ENCODE assay signal across 23 cellular contexts in genomic region chr20:53636725-53637097, GRCh38. TPM values are rescaled to one million over a fixed set of nuclear protein-coding genes. Genes with fewer than 3 reads are reported as not detected.
DNase-seq lines count a peak whose midpoint lies in the region; FAIRE-seq and TF ChIP-seq lines count a peak whose summit lies in the region.
"Had no signal": no experiment of that assay in that cellular context is flagged by ENCODE, and none has a peak within 500 bp of the region (broad histone marks: within the 10 kb centered on the region; RNA-seq: fewer than 3 reads in every experiment).

No MANE protein-coding gene starts in this region.

- TF ChIP-seq CTCF in OCI-LY3 (IDR thresholded peaks at IDR 0.05; ENCODE audit: low read depth, low read length) (no peak), type B pancreatic cell (conservative IDR thresholded peaks at IDR 0.05) (no peak), glutamatergic neuron (IDR thresholded peaks at IDR 0.05; ENCODE audit: partially characterized antibody, unreplicated experiment) (no peak)

- H3K4me1 Mint-ChIP-seq in activated naive CD4-positive, alpha-beta T cell treated with anti-CD3 and anti-CD28 coated beads, Interleukin-2, amount 50 U/mL, for 24 hours = peaks cover 45% of the 10 kb centered on the region
- H3K4me1 Mint-ChIP-seq in dendritic cell treated with granulocyte-macrophage colony-stimulating factor and Interleukin-4, amounts not matched to agents 40 ng/mL and 50 ng/mL, for 4 days (ENCODE audit: low read depth) = peaks cover 67% of the 10 kb centered on the region
- H3K4me1 Mint-ChIP-seq in type B pancreatic cell (ENCODE audit: unreplicated experiment) (peaks cover 10% of the 10 kb centered on the region), glutamatergic neuron (ENCODE audit: low read depth, unreplicated experiment) (no peaks in the 10 kb centered on the region)

- intact Hi-C loops in dendritic cell treated with granulocyte-macrophage colony-stimulating factor and Interleukin-4, amounts not matched to agents 40 ng/mL and 50 ng/mL, for 4 days (cut with micrococcal nuclease) = no loop called here

- no peaks in the 10 kb centered on the region for H3K27me3 Mint-ChIP-seq in activated naive CD4-positive, alpha-beta T cell treated with anti-CD3 and anti-CD28 coated beads, Interleukin-2, amount 50 U/mL, for 24 hours
- no peaks in the 10 kb centered on the region for H3K27me3 Mint-ChIP-seq in dendritic cell treated with granulocyte-macrophage colony-stimulating factor and Interleukin-4, amounts not matched to agents 40 ng/mL and 50 ng/mL, for 4 days
- no peaks in the 10 kb centered on the region for H3K27me3 Mint-ChIP-seq in type B pancreatic cell
- peaks cover 4% of the 10 kb centered on the region for H3K27me3 Mint-ChIP-seq in glutamatergic neuron (ENCODE audit: unreplicated experiment)

- no peak overlapping the region for H3K9ac ChIP-seq in OCI-LY3 (ENCODE audit: low read length)

- H3K27ac ChIP-seq in OCI-LY3 (ENCODE audit: low read length) = no peak overlapping the region
- H3K27ac ChIP-seq: dorsolateral prefrontal cortex, hepatocyte had no signal

- no peaks in the 10 kb centered on the region for H3K79me2 ChIP-seq in OCI-LY3 (ENCODE audit: low read length)
- H3K79me2 ChIP-seq: hepatocyte had no signal

- no peak overlapping the region for H3K4me3 ChIP-seq in OCI-LY3 (ENCODE audit: low read length)
- H3K4me3 ChIP-seq: dorsolateral prefrontal cortex, hepatocyte had no signal

- H3K9me3 ChIP-seq in OCI-LY3 (ENCODE audit: insufficient read depth, low read length) = no peaks in the 10 kb centered on the region

- H2AFZ ChIP-seq in OCI-LY3 (ENCODE audit: low read depth, low read length) = no peak overlapping the region
- H2AFZ ChIP-seq: hepatocyte had no signal

- H3K36me3 ChIP-seq in OCI-LY3 (replicated peaks; ENCODE audit: low read depth, low read length) = no peaks in the 10 kb centered on the region

- no peaks in the 10 kb centered on the region for H3K36me3 Mint-ChIP-seq in activated naive CD4-positive, alpha-beta T cell treated with anti-CD3 and anti-CD28 coated beads, Interleukin-2, amount 50 U/mL, for 24 hours
- H3K36me3 Mint-ChIP-seq in dendritic cell treated with granulocyte-macrophage colony-stimulating factor and Interleukin-4, amounts not matched to agents 40 ng/mL and 50 ng/mL, for 4 days (ENCODE audit: low read depth) = no peaks in the 10 kb centered on the region
- H3K36me3 Mint-ChIP-seq in type B pancreatic cell = no peaks in the 10 kb centered on the region
- H3K36me3 Mint-ChIP-seq in glutamatergic neuron (ENCODE audit: unreplicated experiment) = no peaks in the 10 kb centered on the region

- peak overlapping the region; percentile 15; the same call in 1 of the 2 replicates for H3K4me2 ChIP-seq in OCI-LY3 (ENCODE audit: low read length)
- H3K4me2 ChIP-seq: hepatocyte had no signal

- FAIRE-seq in RCC 7860 (lab: Jason Lieb, UNC) = no peak
- FAIRE-seq: urothelium cell line had no signal

- DNase-seq in activated naive CD4-positive, alpha-beta T cell treated with anti-CD3 and anti-CD28 coated beads, Interleukin-2, amount 50 U/mL, for 16 hours = no peak
- DNase-seq in type B pancreatic cell (ENCODE audit: extremely low spot score, unreplicated experiment) (no peak), RCC 7860 (ENCODE audit: low spot score) (no peak), glutamatergic neuron (no peak)
- DNase-seq in activated effector memory CD4-positive, alpha-beta T cell treated with anti-CD3 and anti-CD28 coated beads, Interleukin-2, amount 50 U/mL, for 16 hours = no peak
- DNase-seq: activated CD4-positive, alpha-beta T cell treated with anti-CD3 and anti-CD28 coated beads, Interleukin-2, amount 50 U/mL, for 1 hour; activated gamma-delta T cell; aorta; caudate nucleus; DMS153; dorsolateral prefrontal cortex; foreskin fibroblast; GF-D8; KG1; NCI-H1105 treated with DMSO at 0.1 percent for 48 hours; NCI-H510A treated with DMSO at 0.1 percent for 48 hours; occipital lobe; stimulated activated CD4-positive, alpha-beta T cell treated with anti-CD3 and anti-CD28 coated beads, Interleukin-12 subunit alpha, Interleukin-12 subunit beta, amount 100 ng/mL, for 4 hours had no signal

- no peaks in the 10 kb centered on the region for H3K9me3 Mint-ChIP-seq in activated naive CD4-positive, alpha-beta T cell treated with anti-CD3 and anti-CD28 coated beads, Interleukin-2, amount 50 U/mL, for 24 hours
- no peaks in the 10 kb centered on the region for H3K9me3 Mint-ChIP-seq in dendritic cell treated with granulocyte-macrophage colony-stimulating factor and Interleukin-4, amounts not matched to agents 40 ng/mL and 50 ng/mL, for 4 days
- H3K9me3 Mint-ChIP-seq in type B pancreatic cell (no peaks in the 10 kb centered on the region), glutamatergic neuron (ENCODE audit: unreplicated experiment) (peaks cover 3% of the 10 kb centered on the region)

- H3K27me3 ChIP-seq in OCI-LY3 (ENCODE audit: low read depth, low read length) = no peaks in the 10 kb centered on the region
- H3K27me3 ChIP-seq: dorsolateral prefrontal cortex, hepatocyte had no signal

- H3K4me1 ChIP-seq in OCI-LY3 (ENCODE audit: low read length) = peaks cover 13% of the 10 kb centered on the region

- peak overlapping the region; percentile 87 for H3K27ac Mint-ChIP-seq in activated naive CD4-positive, alpha-beta T cell treated with anti-CD3 and anti-CD28 coated beads, Interleukin-2, amount 50 U/mL, for 24 hours
- peak overlapping the region; percentile 47 for H3K27ac Mint-ChIP-seq in dendritic cell treated with granulocyte-macrophage colony-stimulating factor and Interleukin-4, amounts not matched to agents 40 ng/mL and 50 ng/mL, for 4 days
- H3K27ac Mint-ChIP-seq in type B pancreatic cell (peak overlapping the region; percentile 20), glutamatergic neuron (ENCODE audit: unreplicated experiment) (no peak overlapping the region)

- H4K20me1 ChIP-seq in OCI-LY3 (ENCODE audit: insufficient read depth, low read length) = no peaks in the 10 kb centered on the region

- no peak overlapping the region for H3K4me3 Mint-ChIP-seq in activated naive CD4-positive, alpha-beta T cell treated with anti-CD3 and anti-CD28 coated beads, Interleukin-2, amount 50 U/mL, for 24 hours
- no peak overlapping the region for H3K4me3 Mint-ChIP-seq in dendritic cell treated with granulocyte-macrophage colony-stimulating factor and Interleukin-4, amounts not matched to agents 40 ng/mL and 50 ng/mL, for 4 days
- H3K4me3 Mint-ChIP-seq in type B pancreatic cell (no peak overlapping the region), glutamatergic neuron (ENCODE audit: unreplicated experiment) (no peak overlapping the region)

RNA-seq across cellular contexts. Expression of gene ZNF217, which starts 43.1 kb away (rescaled TPM):
- total RNA-seq in type B pancreatic cell (ENCODE audit: low replicate concordance) = 32.8 and 78.1 TPM in 2 replicates
- total RNA-seq in glutamatergic neuron (ENCODE audit: unreplicated experiment) = 64.7 TPM
